Comparison of ENCODE assay signal across 8 cellular contexts in genomic region chr9:132235894-132236661, GRCh38.
A peak's percentile ranks its signal among the peaks of the same experiment; 100 is the strongest.
DNase-seq lines count a peak whose midpoint lies in the region; ATAC-seq and TF ChIP-seq lines count a peak whose summit lies in the region.

No MANE protein-coding gene starts in this region.

- DNase-seq in A172 (ENCODE audit: low spot score) (peak; percentile 62), GM13976 (ENCODE audit: low spot score) (peak; percentile 90), NCI-H2227 (lab: John Stamatoyannopoulos, UW; ENCODE audit: unreplicated experiment) (peak; percentile 82), cerebellum (ENCODE audit: low spot score) (peak; percentile 88), left lobe of liver (ENCODE audit: low spot score) (peak; percentile 70)
- peak; percentile 83 for DNase-seq in activated CD4-positive, CD25-positive, alpha-beta regulatory T cell treated with anti-CD3 and anti-CD28 coated beads, Interleukin-2, amount 50 U/mL, for 72 hours
- peak; percentile 49 to 75 (median 60) for DNase-seq in stimulated activated CD4-positive, alpha-beta T cell treated with anti-CD3 and anti-CD28 coated beads, TNF-alpha, amount 100 ng/mL, for 1 hour (ENCODE audit: low read depth in 3 of 3, low spot score in 1 of 3)

- peak; percentile 94 for TF ChIP-seq CTCF in GM13976 (IDR thresholded peaks at IDR 0.05; ENCODE audit: borderline replicate concordance, control extremely low read depth, extremely low read depth, insufficient read depth, missing control alignments)

- in situ Hi-C loops in GM13976 (cut with MboI; ENCODE audit: low sequenced_read_pairs, unreplicated experiment), result no loop called here

- ATAC-seq in left lobe of liver (peak; percentile 63), HG03432 (IDR thresholded peaks at IDR 0.05; ENCODE audit: unreplicated experiment) (no peak)
